ENCODE assay signal across 15 cellular contexts in genomic region chr18:9775172-9775571, GRCh38.
DNase-seq lines count a peak whose midpoint lies in the region; ATAC-seq and TF ChIP-seq lines count a peak whose summit lies in the region.
"Had no signal": no experiment of that assay in that cellular context is flagged by ENCODE, and none has a peak within 500 bp of the region (broad histone marks: within the 10 kb centered on the region; RNA-seq: fewer than 3 reads in every experiment).

No MANE protein-coding gene starts in this region.

- TF ChIP-seq POLR2A in IMR-90 (IDR thresholded peaks at IDR 0.05; ENCODE audit: low read depth, low read length): no peak

- no TSS peak for BruUV-seq in IMR-90 (replicated peaks; lab: Mats Ljungman, UMichigan)

- no peak overlapping the region for H3K23ac ChIP-seq in IMR-90 (ENCODE audit: low read depth, low read length)

- H3K79me1 ChIP-seq in IMR-90 (ENCODE audit: low read depth in 1 of 2, low read length in 2 of 2): peaks cover 29 to 40% of the 10 kb centered on the region in 2 experiments

- in situ Hi-C loops in IMR-90 (cut with MboI; ENCODE audit: low sequenced_read_pairs): no loop called here

- DNase-seq in IMR-90 (no peak), adipocyte (ENCODE audit: low read depth) (peak; percentile 15), left lung (no peak), superior temporal gyrus (ENCODE audit: extremely low spot score) (peak; percentile 37), WERI-Rb-1 (no peak), AG08396 (ENCODE audit: low spot score) (no peak), SK-N-DZ (ENCODE audit: low spot score) (no peak)
- DNase-seq: activated CD4-positive, CD25-positive, alpha-beta regulatory T cell treated with anti-CD3 and anti-CD28 coated beads, Interleukin-2, amount 50 U/mL, for 72 hours; activated naive CD8-positive, alpha-beta T cell treated with anti-CD3 and anti-CD28 coated beads for 36 hours; CD8-positive, alpha-beta memory T cell; cerebellar nuclear complex; HCEC 1CT; NCI-H2081; posterior cingulate gyrus; stimulated activated CD4-positive, alpha-beta T cell treated with anti-CD3 and anti-CD28 coated beads, Interleukin-2, amount 100 ng/mL, for 24 hours had no signal

- ATAC-seq in IMR-90 (ENCODE audit: low read depth): no peak
- ATAC-seq in left lung: peak; percentile 26

- H3K4ac ChIP-seq in IMR-90 (ENCODE audit: low read depth, low read length): no peak overlapping the region

- H3K27me3 ChIP-seq in IMR-90 (ENCODE audit: control insufficient read depth, insufficient read depth, low read length): no peaks in the 10 kb centered on the region
- H3K27me3 ChIP-seq in adipocyte (replicated peaks; ENCODE audit: control insufficient read depth, insufficient read depth, low read length): no peaks in the 10 kb centered on the region
- H3K27me3 ChIP-seq in left lung: no peaks in the 10 kb centered on the region
- no peaks in the 10 kb centered on the region for H3K27me3 ChIP-seq in WERI-Rb-1 (ENCODE audit: insufficient read depth, low read depth, severe bottlenecking)

- peaks cover 8% of the 10 kb centered on the region; the same call in 1 of the 2 replicates for H3K9me1 ChIP-seq in IMR-90 (ENCODE audit: insufficient read depth, low read length)

- H4K91ac ChIP-seq in IMR-90 (ENCODE audit: insufficient read depth, low read depth, low read length): no peak overlapping the region

- H3K4me2 ChIP-seq in IMR-90 (ENCODE audit: low read depth, low read length): no peak overlapping the region

- no peak for TF ChIP-seq RAD21 in IMR-90 (IDR thresholded peaks at IDR 0.05; ENCODE audit: low read length)

- H2BK20ac ChIP-seq in IMR-90 (ENCODE audit: low read depth, low read length): no peak overlapping the region; the same call in 1 of the 2 replicates

- no peak overlapping the region for H2BK5ac ChIP-seq in IMR-90 (ENCODE audit: low read depth, low read length, poor library complexity, severe bottlenecking)

- dilution Hi-C loops in IMR-90 (cut with HindIII; ENCODE audit: low sequenced_read_pairs, unreplicated experiment): no loop called here

- H2AFZ ChIP-seq in IMR-90 (replicated peaks; ENCODE audit: low read length, poor library complexity): no peak overlapping the region

- H3K36me3 ChIP-seq in IMR-90 (ENCODE audit: control insufficient read depth, insufficient read depth, low read length) (0 out of 2 replicates have a peak, but pooled peaks cover 2% of the 10 kb centered on the region), adipocyte (ENCODE audit: control insufficient read depth, insufficient read depth, low read length, severe bottlenecking) (peaks cover 4% of the 10 kb centered on the region), left lung (no peaks in the 10 kb centered on the region), WERI-Rb-1 (no peaks in the 10 kb centered on the region)

- peaks cover 23% of the 10 kb centered on the region for H4K20me1 ChIP-seq in IMR-90 (ENCODE audit: insufficient read depth, low read length)

- peak overlapping the region; percentile 56; the same call in 1 of the 2 replicates for H2AK5ac ChIP-seq in IMR-90 (ENCODE audit: low read depth, low read length)

- H3K56ac ChIP-seq in IMR-90 (ENCODE audit: extremely low read depth, insufficient read depth, low read length): no peak overlapping the region

- POLR2A ChIA-PET in IMR-90 (lab: Charles Lee; ENCODE audit: unreplicated experiment): no interaction called here

- CTCF ChIA-PET in IMR-90 (lab: Yijun Ruan, JAX): interaction anchor here (0.7 kb wide), 1 partner anchor 42 kb away, joined by 3 read pairs; no protein-coding TSS in a partner anchor

- H3K18ac ChIP-seq in IMR-90 (ENCODE audit: low read depth, low read length): no peak overlapping the region

- H3K4me1 ChIP-seq in IMR-90 (ENCODE audit: control insufficient read depth, insufficient read depth, low read length) (no peaks in the 10 kb centered on the region), adipocyte (ENCODE audit: control insufficient read depth, insufficient read depth, low read length) (peaks cover 18% of the 10 kb centered on the region), left lung (peaks cover 4 to 79% of the 10 kb centered on the region in 2 donors)

- no peak overlapping the region for H4K8ac ChIP-seq in IMR-90 (ENCODE audit: low read depth in 2 of 2, low read length in 2 of 2)

- H3K14ac ChIP-seq in IMR-90 (replicated peaks; ENCODE audit: low read depth, low read length): 0 out of 2 replicates have a peak overlapping the region, but pooled peaks have one; percentile 4

- no peak overlapping the region for H2BK120ac ChIP-seq in IMR-90 (ENCODE audit: low read depth, low read length)

- intact Hi-C loops in IMR-90 (cut with micrococcal nuclease): no loop called here
- intact Hi-C loops in left lung (cut with DNase I): no loop called here

- H3K9me3 ChIP-seq in IMR-90 (ENCODE audit: control insufficient read depth, insufficient read depth, low read length) (no peaks in the 10 kb centered on the region), adipocyte (ENCODE audit: control insufficient read depth, low read length) (no peaks in the 10 kb centered on the region), left lung (no peaks in the 10 kb centered on the region), WERI-Rb-1 (ENCODE audit: severe bottlenecking) (no peaks in the 10 kb centered on the region)

- no peak overlapping the region for H3K4me3 ChIP-seq in IMR-90 (ENCODE audit: insufficient read depth, low read depth, low read length)
- H3K4me3 ChIP-seq in adipocyte (ENCODE audit: low read length): no peak overlapping the region
- no peak overlapping the region for H3K4me3 ChIP-seq in left lung
- no peak overlapping the region for H3K4me3 ChIP-seq in WERI-Rb-1 (ENCODE audit: low read depth, low read length)

- 82% methylated on average over 5 of the region's 10 CpGs; no CpG with 5 or more reads in 1 of the 2 experiments for WGBS in IMR-90 (ENCODE audit: extremely low coverage in 2 of 2, insufficient read length in 1 of 2), 2 experiments

- H3K9ac ChIP-seq in IMR-90 (ENCODE audit: low read depth, low read length) (no peak overlapping the region), adipocyte (ENCODE audit: low read length) (no peak overlapping the region)

- H4K5ac ChIP-seq in IMR-90 (ENCODE audit: low read depth, low read length): no peak overlapping the region

- peak overlapping the region; percentile 39 for H2AK9ac ChIP-seq in IMR-90 (replicated peaks; ENCODE audit: low read depth, low read length, poor library complexity)

- no peak overlapping the region for H3K27ac ChIP-seq in IMR-90 (ENCODE audit: insufficient read depth, low read length)
- H3K27ac ChIP-seq in left lung: peak overlapping the region in 1 of 2 donors; percentile 80
- no peak overlapping the region for H3K27ac ChIP-seq in WERI-Rb-1

- no peak overlapping the region for H2BK15ac ChIP-seq in IMR-90 (ENCODE audit: low read depth, low read length)

- TF ChIP-seq CTCF in IMR-90 (conservative IDR thresholded peaks at IDR 0.05; ENCODE audit: low read depth, low read length) (no peak), left lung (IDR thresholded peaks at IDR 0.05) (no peak), WERI-Rb-1 (IDR thresholded peaks at IDR 0.05; ENCODE audit: low read depth, low read length) (no peak)

TF ChIP-seq in IMR-90, 13 proteins besides CTCF, POLR2A, EP300 and RAD21:
- TF ChIP-seq BHLHE40 (IDR thresholded peaks at IDR 0.05; ENCODE audit: low read depth, low read length) (no peak), CEBPB (IDR thresholded peaks at IDR 0.05; ENCODE audit: low read depth, low read length) (no peak), MAZ (IDR thresholded peaks at IDR 0.05; ENCODE audit: borderline replicate concordance, low read depth, low read length) (no peak), RCOR1 (IDR thresholded peaks at IDR 0.05; ENCODE audit: insufficient replicate concordance, low read length) (no peak), SMC3 (IDR thresholded peaks at IDR 0.05; ENCODE audit: low read depth, low read length) (no peak), CHD1 (IDR thresholded peaks at IDR 0.05; ENCODE audit: low read depth, low read length) (no peak), FOS (IDR thresholded peaks at IDR 0.05; ENCODE audit: low read depth, low read length) (no peak), MAFK (IDR thresholded peaks at IDR 0.05; ENCODE audit: low read depth, low read length) (no peak), RFX5 (IDR thresholded peaks at IDR 0.05; ENCODE audit: low read depth, low read length) (no peak), MXI1 (IDR thresholded peaks at IDR 0.05; ENCODE audit: borderline replicate concordance, low read depth, low read length) (no peak), USF2 (IDR thresholded peaks at IDR 0.05; ENCODE audit: low read depth, low read length) (no peak)
TF ChIP-seq in IMR-90: peak in this region for 0.

Comparison
In these comparisons a context has a peak if more than half of its experiments do, and no peak if none do; other contexts are left out.
1. DNase-seq: peak in adipocyte (single experiment) and superior temporal gyrus (single experiment); none in IMR-90 (single experiment), left lung (0 of 2), WERI-Rb-1 (single experiment), AG08396 (single experiment) and SK-N-DZ (single experiment).